ENCODE assay signal across 22 cellular contexts in the genomic region with DNA sequence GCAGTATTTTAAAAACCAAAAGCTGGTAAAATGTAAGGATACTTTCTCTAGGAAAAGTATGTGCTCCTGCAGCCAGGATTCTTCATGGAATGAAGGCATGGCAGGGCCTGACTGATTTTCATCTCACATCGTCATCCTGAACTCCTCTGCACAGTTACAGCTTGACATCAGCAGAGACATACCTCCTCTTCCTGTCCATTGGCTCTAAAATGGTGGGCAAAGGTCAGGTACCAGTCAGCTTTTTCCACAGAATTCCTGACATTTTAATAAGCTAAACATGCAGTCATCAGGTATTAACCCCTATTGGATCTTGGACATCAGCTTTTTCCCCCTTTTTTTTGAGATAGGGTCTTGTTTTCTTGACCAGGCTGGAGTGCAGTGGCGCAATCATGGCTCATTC. TPM values are rescaled to one million over a fixed set of nuclear protein-coding genes. Genes with fewer than 3 reads are reported as not detected.
DNase-seq lines count a peak whose midpoint lies in the region; ATAC-seq, FAIRE-seq and TF ChIP-seq lines count a peak whose summit lies in the region.
"Had no signal": no experiment of that assay in that cellular context is flagged by ENCODE, and none has a peak within 500 bp of the region (broad histone marks: within the 10 kb centered on the region; RNA-seq: fewer than 3 reads in every experiment).

No MANE protein-coding gene starts in this region.

- no peak overlapping the region for H3K18ac ChIP-seq in trophoblast cell (ENCODE audit: low read length)

- no peak overlapping the region for H4K91ac ChIP-seq in trophoblast cell (ENCODE audit: low read depth, low read length)

- H2AK5ac ChIP-seq in trophoblast cell (ENCODE audit: low read length): no peak overlapping the region

- H3K23ac ChIP-seq in trophoblast cell (ENCODE audit: low read length): no peak overlapping the region

- H3K4me3 ChIP-seq in kidney (ENCODE audit: low read length in 2 of 2) (no peak overlapping the region), trophoblast cell (ENCODE audit: low read depth, low read length) (no peak overlapping the region)
- H3K4me3 ChIP-seq: BLaER1, GM23248 had no signal

- H3K27ac ChIP-seq in kidney (ENCODE audit: low read depth in 2 of 2, low read length in 2 of 2) (no peak overlapping the region), trophoblast cell (ENCODE audit: low read depth, low read length) (no peak overlapping the region)
- H3K27ac ChIP-seq: BLaER1, C4-2B, GM23248 had no signal

- DNase-seq in HTR-8/SVneo (ENCODE audit: insufficient read length, low spot score): no peak
- no peak for DNase-seq in activated T-helper 2 cell treated with anti-CD3 and anti-CD28 coated beads, Interferon-gamma antibody, Interleukin-2, Interleukin-4, amounts not matched to agents 10 μg/mL and 5 μg/mL and 100 μg/mL, durations not matched to agents 14 hours and 24 hours and 36 hours (ENCODE audit: low spot score)
- peak; percentile 10 for DNase-seq in kidney
- peak; percentile 64 to 83 for DNase-seq in trophoblast cell
- no peak for DNase-seq in posterior vena cava (ENCODE audit: low spot score)
- no peak for DNase-seq in DMS153 (lab: John Stamatoyannopoulos, UW)
- DNase-seq: Caco-2; CD4-positive, CD25-positive, alpha-beta regulatory T cell; CD8-positive, alpha-beta T cell; DMS79; GF-D8; GM23248; H7; HCEC 1CT had no signal

- H3K9ac ChIP-seq in kidney (ENCODE audit: low read length in 2 of 2) (no peak overlapping the region), trophoblast cell (ENCODE audit: low read length) (no peak overlapping the region)
- H3K9ac ChIP-seq: BLaER1, GM23248 had no signal

- no peak for ATAC-seq in GM18907 (IDR thresholded peaks at IDR 0.05; ENCODE audit: unreplicated experiment)
- ATAC-seq: CD8-positive, alpha-beta T cell had no signal

- no peaks in the 10 kb centered on the region for H3K27me3 Mint-ChIP-seq in activated T-helper 2 cell treated with anti-CD3 and anti-CD28 coated beads, Interferon-gamma antibody, Interleukin-2, Interleukin-4, amounts not matched to agents 10 μg/mL and 5 μg/mL and 100 μg/mL, durations not matched to agents 14 hours and 24 hours and 36 hours (ENCODE audit: low read depth)
- H3K27me3 Mint-ChIP-seq: B cell; CD4-positive, CD25-positive, alpha-beta regulatory T cell had no signal

- H3K4me1 ChIP-seq in kidney (ENCODE audit: control insufficient read depth in 1 of 2, insufficient read depth in 1 of 2, low read depth in 1 of 2, low read length in 2 of 2): peaks cover 0 to 7% of the 10 kb centered on the region in 2 donors
- H3K4me1 ChIP-seq in trophoblast cell (ENCODE audit: control insufficient read depth in 1 of 2, insufficient read depth in 2 of 2, low read length in 2 of 2): peaks cover 7 to 9% of the 10 kb centered on the region in 2 experiments

- no peak overlapping the region for H2BK12ac ChIP-seq in trophoblast cell (ENCODE audit: low read length)

- peaks cover 12% of the 10 kb centered on the region for H3K4me1 Mint-ChIP-seq in activated T-helper 2 cell treated with anti-CD3 and anti-CD28 coated beads, Interferon-gamma antibody, Interleukin-2, Interleukin-4, amounts not matched to agents 10 μg/mL and 5 μg/mL and 100 μg/mL, durations not matched to agents 14 hours and 24 hours and 36 hours (ENCODE audit: low read depth)

- FAIRE-seq in HTR-8/SVneo (lab: Jason Lieb, UNC) (peak; percentile 4), kidney (lab: Jason Lieb, UNC) (no peak)
- FAIRE-seq: GM12891, GM18507, GM19239, H1 had no signal

- no peak overlapping the region for H2BK120ac ChIP-seq in trophoblast cell (ENCODE audit: insufficient read depth, low read length, poor library complexity)

- H3K14ac ChIP-seq in trophoblast cell (ENCODE audit: low read length): no peak overlapping the region

- H3K36me3 ChIP-seq in kidney (ENCODE audit: control insufficient read depth in 1 of 2, insufficient read depth in 2 of 2, low read length in 2 of 2): peaks cover 3 to 7% of the 10 kb centered on the region in 2 donors
- H3K36me3 ChIP-seq in trophoblast cell (ENCODE audit: control insufficient read depth in 1 of 2, insufficient read depth in 2 of 2, low read length in 2 of 2): peaks cover 14 to 31% of the 10 kb centered on the region in 2 experiments

- H3K27me3 ChIP-seq in trophoblast cell (ENCODE audit: insufficient read depth, low read length): no peaks in the 10 kb centered on the region
- H3K27me3 ChIP-seq: BLaER1 had no signal

- peaks cover 3% of the 10 kb centered on the region for H3K79me2 ChIP-seq in trophoblast cell (ENCODE audit: control insufficient read depth, insufficient read depth, low read length, poor library complexity)

- H3K79me1 ChIP-seq in trophoblast cell (ENCODE audit: low read length): peaks cover 3% of the 10 kb centered on the region

- H2BK5ac ChIP-seq in trophoblast cell (ENCODE audit: low read depth, low read length, poor library complexity): no peak overlapping the region

- H3K36me3 Mint-ChIP-seq in activated T-helper 2 cell treated with anti-CD3 and anti-CD28 coated beads, Interferon-gamma antibody, Interleukin-2, Interleukin-4, amounts not matched to agents 10 μg/mL and 5 μg/mL and 100 μg/mL, durations not matched to agents 14 hours and 24 hours and 36 hours (ENCODE audit: low read depth): peaks cover 54% of the 10 kb centered on the region

- no peak overlapping the region for H3K4ac ChIP-seq in trophoblast cell (ENCODE audit: low read depth, low read length)

- H3K9me3 ChIP-seq in kidney (ENCODE audit: control insufficient read depth in 1 of 2, low read length in 2 of 2) (no peaks in the 10 kb centered on the region), trophoblast cell (ENCODE audit: insufficient read depth, low read depth, low read length) (no peaks in the 10 kb centered on the region)
- H3K9me3 ChIP-seq: BLaER1, Caco-2 had no signal

- WGBS in trophoblast cell (ENCODE audit: extremely low coverage, insufficient coverage, insufficient read length): no CpG with 5 or more reads among the region's 2 CpGs

- peak overlapping the region; percentile 2 for H3K27ac Mint-ChIP-seq in activated T-helper 2 cell treated with anti-CD3 and anti-CD28 coated beads, Interferon-gamma antibody, Interleukin-2, Interleukin-4, amounts not matched to agents 10 μg/mL and 5 μg/mL and 100 μg/mL, durations not matched to agents 14 hours and 24 hours and 36 hours
- H3K27ac Mint-ChIP-seq: B cell; CD4-positive, CD25-positive, alpha-beta regulatory T cell; CD8-positive, alpha-beta T cell had no signal

- H3K4me3 Mint-ChIP-seq in activated T-helper 2 cell treated with anti-CD3 and anti-CD28 coated beads, Interferon-gamma antibody, Interleukin-2, Interleukin-4, amounts not matched to agents 10 μg/mL and 5 μg/mL and 100 μg/mL, durations not matched to agents 14 hours and 24 hours and 36 hours (ENCODE audit: low read depth): no peak overlapping the region
- H3K4me3 Mint-ChIP-seq: B cell; CD4-positive, CD25-positive, alpha-beta regulatory T cell; CD8-positive, alpha-beta T cell had no signal

- no peak overlapping the region for H3K4me2 ChIP-seq in trophoblast cell (ENCODE audit: low read length)
- H3K4me2 ChIP-seq: BLaER1 had no signal

- H3K9me3 Mint-ChIP-seq in activated T-helper 2 cell treated with anti-CD3 and anti-CD28 coated beads, Interferon-gamma antibody, Interleukin-2, Interleukin-4, amounts not matched to agents 10 μg/mL and 5 μg/mL and 100 μg/mL, durations not matched to agents 14 hours and 24 hours and 36 hours: no peaks in the 10 kb centered on the region
- H3K9me3 Mint-ChIP-seq: CD4-positive, CD25-positive, alpha-beta regulatory T cell; CD8-positive, alpha-beta T cell had no signal

- H2AFZ ChIP-seq in trophoblast cell (ENCODE audit: insufficient read depth, low read length, poor library complexity): no peak overlapping the region
- H2AFZ ChIP-seq: GM23248 had no signal

- intact Hi-C loops in activated T-helper 2 cell treated with anti-CD3 and anti-CD28 coated beads, Interferon-gamma antibody, Interleukin-2, Interleukin-4, amounts not matched to agents 10 μg/mL and 5 μg/mL and 100 μg/mL, durations not matched to agents 14 hours and 24 hours and 36 hours (cut with micrococcal nuclease): loop anchor here (10.0 kb wide), 1 partner anchor 355 kb away; no protein-coding TSS in a partner anchor
- intact Hi-C loops in kidney (cut with DNase I): no loop called here
- intact Hi-C loops in posterior vena cava (cut with DNase I): no loop called here

- TF ChIP-seq CTCF in kidney (IDR thresholded peaks at IDR 0.05; ENCODE audit: borderline replicate concordance, extremely low read depth, insufficient read depth): no peak

- H4K12ac ChIP-seq in trophoblast cell (ENCODE audit: low read depth, low read length): no peak overlapping the region

- no peak overlapping the region for H4K8ac ChIP-seq in trophoblast cell (ENCODE audit: low read depth, low read length)

RNA-seq across cellular contexts. Expression of a gene that starts 5.8 kb away (rescaled TPM):
- total RNA-seq in activated T-helper 2 cell treated with anti-CD3 and anti-CD28 coated beads, Interferon-gamma antibody, Interleukin-2, Interleukin-4, amounts not matched to agents 10 μg/mL and 5 μg/mL and 100 μg/mL, durations not matched to agents 14 hours and 24 hours and 36 hours: 55.8 and 58.8 TPM in 2 replicates
- total RNA-seq in kidney: 26.1 TPM
- polyA plus RNA-seq in kidney (ENCODE audit: insufficient read depth, low read depth, low replicate concordance): 4.2 TPM
- 17.0 and 19.0 TPM in 2 replicates for polyA plus RNA-seq in trophoblast cell (2013)
- total RNA-seq in posterior vena cava: 10 to 100 TPM; 24.0 to 30.5 TPM

RNA-seq across cellular contexts. Expression of a gene that starts 6.1 kb away (rescaled TPM):
- 32.2 and 32.8 TPM in 2 replicates for total RNA-seq in activated T-helper 2 cell treated with anti-CD3 and anti-CD28 coated beads, Interferon-gamma antibody, Interleukin-2, Interleukin-4, amounts not matched to agents 10 μg/mL and 5 μg/mL and 100 μg/mL, durations not matched to agents 14 hours and 24 hours and 36 hours
- 2.7 TPM for total RNA-seq in kidney
- polyA plus RNA-seq in kidney (ENCODE audit: insufficient read depth, low read depth, low replicate concordance): 0.67 TPM
- polyA plus RNA-seq in trophoblast cell (2013): 7.0 and 7.4 TPM in 2 replicates
- 1 to 10 TPM in 1 of 2 donors, under 1 TPM in 1; 0.57 to 1.3 TPM for total RNA-seq in posterior vena cava

RNA-seq across cellular contexts. Expression of a gene that starts 43.7 kb away (rescaled TPM):
- 14.4 and 15.3 TPM in 2 replicates for total RNA-seq in activated T-helper 2 cell treated with anti-CD3 and anti-CD28 coated beads, Interferon-gamma antibody, Interleukin-2, Interleukin-4, amounts not matched to agents 10 μg/mL and 5 μg/mL and 100 μg/mL, durations not matched to agents 14 hours and 24 hours and 36 hours
- total RNA-seq in kidney (17.5 TPM), posterior vena cava (1 to 10 TPM; 8.4 to 9.3 TPM)
- polyA plus RNA-seq in kidney (ENCODE audit: insufficient read depth, low read depth, low replicate concordance): 29.6 TPM
- polyA plus RNA-seq in trophoblast cell (2013): 11.1 and 11.9 TPM in 2 replicates

RNA-seq across cellular contexts. Expression of a gene that starts 44.4 kb away (rescaled TPM):
- 123 and 138 TPM in 2 replicates for total RNA-seq in activated T-helper 2 cell treated with anti-CD3 and anti-CD28 coated beads, Interferon-gamma antibody, Interleukin-2, Interleukin-4, amounts not matched to agents 10 μg/mL and 5 μg/mL and 100 μg/mL, durations not matched to agents 14 hours and 24 hours and 36 hours
- 101 TPM for total RNA-seq in kidney
- polyA plus RNA-seq in kidney (ENCODE audit: insufficient read depth, low read depth, low replicate concordance): 29.0 TPM
- polyA plus RNA-seq in trophoblast cell (2013): 37.4 and 37.9 TPM in 2 replicates
- 10 to 100 TPM; 60.2 to 62.4 TPM for total RNA-seq in posterior vena cava

Comparison
In these comparisons a context has a peak if more than half of its experiments do, and no peak if none do; other contexts are left out.
1. DNase-seq: peak in kidney (single experiment) and trophoblast cell (2 of 2); none in HTR-8/SVneo (single experiment), activated T-helper 2 cell treated with anti-CD3 and anti-CD28 coated beads, Interferon-gamma antibody, Interleukin-2, Interleukin-4, amounts not matched to agents 10 μg/mL and 5 μg/mL and 100 μg/mL, durations not matched to agents 14 hours and 24 hours and 36 hours (single experiment), posterior vena cava (single experiment) and DMS153 (single experiment).